15 cellular contexts compared by ENCODE assay signal in the genomic region with DNA sequence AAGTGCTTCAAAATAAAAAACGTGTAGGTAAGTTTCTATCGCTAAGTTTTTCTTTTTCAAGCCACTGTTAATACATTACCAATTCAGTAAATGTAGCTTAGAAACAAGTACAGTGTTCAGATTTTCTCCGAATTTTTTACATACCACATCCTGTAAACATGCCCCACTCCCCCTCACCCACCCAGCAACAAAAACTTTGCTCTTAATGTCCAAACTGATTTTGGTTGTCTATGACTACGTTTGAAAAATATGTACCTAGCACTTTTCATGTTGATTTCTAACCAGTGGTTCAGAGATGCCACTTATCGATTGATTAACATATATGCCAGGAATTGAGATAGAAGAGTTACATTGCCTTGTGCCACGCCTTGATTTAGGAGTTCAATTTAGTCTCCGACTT. TPM values are rescaled to one million over a fixed set of nuclear protein-coding genes. Genes with fewer than 3 reads are reported as not detected.
A peak's percentile ranks its signal among the peaks of the same experiment; 100 is the strongest.
DNase-seq lines count a peak whose midpoint lies in the region; ATAC-seq, FAIRE-seq and TF ChIP-seq lines count a peak whose summit lies in the region.
"Had no signal": no experiment of that assay in that cellular context is flagged by ENCODE, and none has a peak within 500 bp of the region (broad histone marks: within the 10 kb centered on the region; RNA-seq: fewer than 3 reads in every experiment).

No MANE protein-coding gene starts in this region.

- H4K20me1 ChIP-seq in neural progenitor cell (ENCODE audit: low read depth): no peaks in the 10 kb centered on the region

- H3K27me3 Mint-ChIP-seq in endodermal cell (ENCODE audit: insufficient read depth) (peaks cover 14% of the 10 kb centered on the region), neural progenitor cell (ENCODE audit: insufficient read depth, low read depth) (peaks cover 7% of the 10 kb centered on the region)

- H3K4me3 ChIP-seq in endodermal cell (ENCODE audit: low read length): peak overlapping the region; percentile 92
- H3K4me3 ChIP-seq in neural progenitor cell: no peak overlapping the region
- H3K4me3 ChIP-seq in small intestine (ENCODE audit: low read depth in 1 of 2, low read length in 2 of 2): no peak overlapping the region

- no peaks in the 10 kb centered on the region for H3K9me3 ChIP-seq in endodermal cell (ENCODE audit: control insufficient read depth, low read length)
- no peaks in the 10 kb centered on the region for H3K9me3 ChIP-seq in neural progenitor cell (ENCODE audit: low read depth)
- no peaks in the 10 kb centered on the region for H3K9me3 ChIP-seq in small intestine (ENCODE audit: control insufficient read depth, low read depth)
- H3K9me3 ChIP-seq: colonic mucosa, left lung had no signal

- no peak overlapping the region for H3K27ac ChIP-seq in endodermal cell (ENCODE audit: low read depth, low read length)
- H3K27ac ChIP-seq in neural progenitor cell: no peak overlapping the region
- no peak overlapping the region for H3K27ac ChIP-seq in small intestine (ENCODE audit: low read depth in 1 of 2, low read length in 1 of 2)
- H3K27ac ChIP-seq: colonic mucosa had no signal

- H3K79me2 ChIP-seq in neural progenitor cell (ENCODE audit: low read depth): peaks cover 17% of the 10 kb centered on the region

- peak; percentile 46 for ATAC-seq in GM18861 (IDR thresholded peaks at IDR 0.05; ENCODE audit: unreplicated experiment)
- ATAC-seq in HG02588 (IDR thresholded peaks at IDR 0.05; ENCODE audit: unreplicated experiment): peak; percentile 30
- ATAC-seq in HG03460 (IDR thresholded peaks at IDR 0.05; ENCODE audit: unreplicated experiment): no peak
- ATAC-seq: activated CD8-positive, alpha-beta memory T cell treated with anti-CD3 and anti-CD28 coated beads, Interleukin-2, amount 10 ng/mL, durations not matched to agents 7 days and 5 days had no signal

- 63 to 71% methylated on average over 7 of the region's 7 CpGs for WGBS in endodermal cell (ENCODE audit: insufficient coverage in 1 of 2, insufficient read length in 1 of 2), 2 experiments
- 47 to 62% (median 59%) methylated on average over 7 of the region's 7 CpGs for WGBS in small intestine, 3 donors

- H3K36me3 Mint-ChIP-seq in endodermal cell (ENCODE audit: low read depth) (no peaks in the 10 kb centered on the region), neural progenitor cell (no peaks in the 10 kb centered on the region)
- H3K36me3 Mint-ChIP-seq: activated CD8-positive, alpha-beta memory T cell treated with anti-CD3 and anti-CD28 coated beads, Interleukin-2, amount 10 ng/mL, durations not matched to agents 7 days and 5 days; activated naive CD8-positive, alpha-beta T cell treated with anti-CD3 and anti-CD28 coated beads for 36 hours had no signal

- H3K9me3 Mint-ChIP-seq in endodermal cell (no peaks in the 10 kb centered on the region), neural progenitor cell (no peaks in the 10 kb centered on the region)
- H3K9me3 Mint-ChIP-seq: activated naive CD8-positive, alpha-beta T cell treated with anti-CD3 and anti-CD28 coated beads for 36 hours; CD4-positive, alpha-beta T cell had no signal

- H3K36me3 ChIP-seq in endodermal cell (ENCODE audit: control insufficient read depth, insufficient read depth, low read length) (no peaks in the 10 kb centered on the region), neural progenitor cell (no peaks in the 10 kb centered on the region), small intestine (ENCODE audit: control insufficient read depth in 2 of 2, insufficient read depth in 2 of 2, low read length in 2 of 2) (no peaks in the 10 kb centered on the region)
- H3K36me3 ChIP-seq: colonic mucosa, left lung had no signal

- TF ChIP-seq CTCF in endodermal cell (conservative IDR thresholded peaks at IDR 0.05): no peak
- TF ChIP-seq CTCF in neural progenitor cell (IDR thresholded peaks at IDR 0.05): no peak

- H3K4me1 Mint-ChIP-seq in endodermal cell: peaks cover 12% of the 10 kb centered on the region
- peaks cover 27% of the 10 kb centered on the region for H3K4me1 Mint-ChIP-seq in neural progenitor cell
- H3K4me1 Mint-ChIP-seq: activated naive CD8-positive, alpha-beta T cell treated with anti-CD3 and anti-CD28 coated beads for 36 hours had no signal

- no peak for FAIRE-seq in small intestine (lab: Jason Lieb, UNC)

- peaks cover 15% of the 10 kb centered on the region for H3F3A ChIP-seq in neural progenitor cell (ENCODE audit: low read depth)

- H3K27ac Mint-ChIP-seq in endodermal cell (no peak overlapping the region), neural progenitor cell (no peak overlapping the region)
- H3K27ac Mint-ChIP-seq: activated CD8-positive, alpha-beta memory T cell treated with anti-CD3 and anti-CD28 coated beads, Interleukin-2, amount 10 ng/mL, durations not matched to agents 7 days and 5 days; activated naive CD8-positive, alpha-beta T cell treated with anti-CD3 and anti-CD28 coated beads for 36 hours; CD4-positive, alpha-beta T cell had no signal

- no peak overlapping the region for H2AFZ ChIP-seq in neural progenitor cell (replicated peaks)

- H3K4me1 ChIP-seq in endodermal cell (ENCODE audit: control insufficient read depth, insufficient read depth, low read length) (no peaks in the 10 kb centered on the region), neural progenitor cell (peaks cover 18% of the 10 kb centered on the region), small intestine (ENCODE audit: control insufficient read depth in 2 of 2, insufficient read depth in 1 of 2, low read depth in 1 of 2, low read length in 1 of 2) (no peaks in the 10 kb centered on the region)
- H3K4me1 ChIP-seq: colonic mucosa had no signal

- H3K4me2 ChIP-seq in neural progenitor cell: peak overlapping the region; percentile 96

- peak overlapping the region; percentile 88 for H3K4me3 Mint-ChIP-seq in endodermal cell
- peak overlapping the region; percentile 71 for H3K4me3 Mint-ChIP-seq in neural progenitor cell
- H3K4me3 Mint-ChIP-seq: activated CD8-positive, alpha-beta memory T cell treated with anti-CD3 and anti-CD28 coated beads, Interleukin-2, amount 10 ng/mL, durations not matched to agents 7 days and 5 days; activated naive CD8-positive, alpha-beta T cell treated with anti-CD3 and anti-CD28 coated beads for 36 hours; CD4-positive, alpha-beta T cell had no signal

- H3K9ac ChIP-seq in endodermal cell (ENCODE audit: extremely low read depth, low read length, poor library complexity, severe bottlenecking) (no peak overlapping the region), neural progenitor cell (no peak overlapping the region)

- DNase-seq in endodermal cell (no peak), neural progenitor cell (ENCODE audit: low spot score) (no peak), inferior parietal cortex (ENCODE audit: extremely low spot score) (no peak), superior temporal gyrus (ENCODE audit: extremely low spot score) (no peak), small intestine (no peak)
- DNase-seq: activated CD8-positive, alpha-beta memory T cell treated with anti-CD3 and anti-CD28 coated beads, Interleukin-2, amount 10 ng/mL, durations not matched to agents 7 days and 5 days; activated naive CD8-positive, alpha-beta T cell treated with anti-CD3 and anti-CD28 coated beads for 36 hours; CD4-positive, alpha-beta T cell; colonic mucosa; foreskin melanocyte; MM.1S had no signal

- peaks cover 9% of the 10 kb centered on the region for H3K27me3 ChIP-seq in endodermal cell (ENCODE audit: control insufficient read depth, insufficient read depth, low read length, poor library complexity, severe bottlenecking)
- peaks cover 19% of the 10 kb centered on the region for H3K27me3 ChIP-seq in neural progenitor cell
- H3K27me3 ChIP-seq in small intestine (ENCODE audit: control insufficient read depth in 2 of 2, insufficient read depth in 2 of 2, low read length in 2 of 2): peaks cover 0 to 12% of the 10 kb centered on the region in 2 donors

RNA-seq across cellular contexts. Expression of gene LIN7A, which starts 0.7 kb away (rescaled TPM):
- total RNA-seq in endodermal cell (10 to 100 TPM; 19.3 to 27.2 TPM), neural progenitor cell (ENCODE audit: low replicate concordance) (18.3 and 31.7 TPM in 2 replicates)
- 14.2 TPM for polyA plus RNA-seq in endodermal cell (2013, experiment 1 of 2)
- polyA plus RNA-seq in endodermal cell (2013, experiment 2 of 2): 11.6 TPM
- under 1 TPM; 0.27 to 0.89 (median 0.34) TPM for polyA plus RNA-seq in small intestine
- total RNA-seq: activated naive CD8-positive, alpha-beta T cell treated with anti-CD3 and anti-CD28 coated beads for 36 hours; CD4-positive, alpha-beta T cell had no signal
